In genomic region chr13:40330950-40331349, GRCh38 we compare ENCODE assay signal across 25 cellular contexts.
DNase-seq lines count a peak whose midpoint lies in the region; ATAC-seq, FAIRE-seq and TF ChIP-seq lines count a peak whose summit lies in the region.
"Had no signal": no experiment of that assay in that cellular context is flagged by ENCODE, and none has a peak within 500 bp of the region (broad histone marks: within the 10 kb centered on the region; RNA-seq: fewer than 3 reads in every experiment).

No MANE protein-coding gene starts in this region.

- no peak overlapping the region for H3K4me3 Mint-ChIP-seq in Calu3 (ENCODE audit: low read depth, unreplicated experiment)
- H3K4me3 Mint-ChIP-seq: CD14-positive monocyte; CD8-positive, alpha-beta memory T cell had no signal

- no peak overlapping the region for H3K27ac ChIP-seq in foreskin keratinocyte
- no peak overlapping the region for H3K27ac ChIP-seq in upper lobe of left lung
- H3K27ac ChIP-seq: HL-60, RWPE1 had no signal

- no peaks in the 10 kb centered on the region for H3K36me3 ChIP-seq in bronchial epithelial cell (ENCODE audit: control insufficient read depth, insufficient read depth, low read length)
- no peaks in the 10 kb centered on the region for H3K36me3 ChIP-seq in upper lobe of left lung
- H3K36me3 ChIP-seq: BE2C, MG63 had no signal

- peaks cover 37% of the 10 kb centered on the region for H3K4me1 Mint-ChIP-seq in Calu3 (ENCODE audit: low read depth, unreplicated experiment)
- H3K4me1 Mint-ChIP-seq: CD14-positive monocyte had no signal

- peaks cover 4% of the 10 kb centered on the region for H3K9me3 Mint-ChIP-seq in Calu3 (ENCODE audit: low read depth, unreplicated experiment)
- H3K9me3 Mint-ChIP-seq: CD8-positive, alpha-beta memory T cell had no signal

- peaks cover 11% of the 10 kb centered on the region for H3K36me3 Mint-ChIP-seq in Calu3 (ENCODE audit: insufficient read depth, unreplicated experiment)
- H3K36me3 Mint-ChIP-seq: CD14-positive monocyte had no signal

- WGBS in upper lobe of left lung, 2 donors, result 93 to 95% methylated on average over 9 of the region's 9 CpGs

- no peak for FAIRE-seq in bronchial epithelial cell (lab: Jason Lieb, UNC)
- FAIRE-seq: GM12891, GM19239, H54 had no signal

- H3K27me3 ChIP-seq in bronchial epithelial cell (ENCODE audit: control insufficient read depth, insufficient read depth, low read length) (no peaks in the 10 kb centered on the region), foreskin keratinocyte (no peaks in the 10 kb centered on the region), upper lobe of left lung (no peaks in the 10 kb centered on the region)
- H3K27me3 ChIP-seq: BE2C, MG63 had no signal

- no peaks in the 10 kb centered on the region for H3K9me3 ChIP-seq in upper lobe of left lung
- H3K9me3 ChIP-seq: BE2C, MG63 had no signal

- CTCF ChIA-PET in Calu3 (lab: Charles Lee), result no interaction called here

- DNase-seq in Calu3 (peak; percentile 63), HT-29 (ENCODE audit: low spot score) (peak; percentile 85), bronchial epithelial cell (ENCODE audit: low read depth) (peak; percentile 79), foreskin keratinocyte (peak; percentile 48 to 63), upper lobe of left lung (no peak)
- DNase-seq in stimulated activated CD4-positive, alpha-beta T cell treated with anti-CD3 and anti-CD28 coated beads, Interleukin-1b, Interleukin-23, amount 100 ng/mL, for 48 hours, result no peak
- DNase-seq in activated CD4-positive, alpha-beta T cell treated with anti-CD3 and anti-CD28 coated beads for 1 hour, result no peak
- DNase-seq: BE2C; CD8-positive, alpha-beta memory T cell; DMS79 treated with DMSO at 0.1 percent for 48 hours; Kasumi-1; MG63; NCI-H2029; NCI-H446; NCI-H524 treated with DMSO at 0.1 percent for 48 hours; NCI-H774; NK-92 treated with Interleukin-12 subunit alpha and Interleukin-12 subunit beta, amount 100 ng/mL, for 24 hours; SHP77 treated with DMSO at 0.1 percent for 48 hours had no signal

- TF ChIP-seq POLR2A in upper lobe of left lung (IDR thresholded peaks at IDR 0.05), result no peak

- H3K27me3 Mint-ChIP-seq in Calu3 (ENCODE audit: unreplicated experiment), result no peaks in the 10 kb centered on the region

- H3K4me3 ChIP-seq in bronchial epithelial cell (ENCODE audit: low read depth, low read length), result no peak overlapping the region
- H3K4me3 ChIP-seq in upper lobe of left lung, result no peak overlapping the region
- H3K4me3 ChIP-seq: MG63 had no signal

- peak overlapping the region; percentile 98 for H3K27ac Mint-ChIP-seq in Calu3 (ENCODE audit: unreplicated experiment)
- H3K27ac Mint-ChIP-seq: CD14-positive monocyte had no signal

- no TSS peak for BruUV-seq in Calu3 (replicated peaks; lab: Mats Ljungman, UMichigan)

- ATAC-seq in foreskin keratinocyte (peak; percentile 36), upper lobe of left lung (ENCODE audit: low FRiP score in 2 of 2) (no peak)
- ATAC-seq: Panc1 had no signal

- TF ChIP-seq EP300 in upper lobe of left lung (IDR thresholded peaks at IDR 0.05), result no peak

- peaks cover 10% of the 10 kb centered on the region for H3K4me1 ChIP-seq in foreskin keratinocyte
- H3K4me1 ChIP-seq in upper lobe of left lung, result no peaks in the 10 kb centered on the region
- H3K4me1 ChIP-seq: BE2C had no signal

- no peak for TF ChIP-seq CTCF in Calu3 (IDR thresholded peaks at IDR 0.05; ENCODE audit: unreplicated experiment)
- no peak for TF ChIP-seq CTCF in bronchial epithelial cell (IDR thresholded peaks at IDR 0.05; ENCODE audit: insufficient read depth, low read length, severe bottlenecking)
- no peak for TF ChIP-seq CTCF in foreskin keratinocyte (conservative IDR thresholded peaks at IDR 0.05)
- TF ChIP-seq CTCF in upper lobe of left lung (IDR thresholded peaks at IDR 0.05), result no peak

- intact Hi-C loops in Calu3 (cut with micrococcal nuclease; ENCODE audit: unreplicated experiment), result loop anchor here (5.0 to 10.0 kb wide), 2 partner anchors 264 to 386 kb away; no protein-coding TSS in a partner anchor

Comparison
In these comparisons a context has a peak if more than half of its experiments do, and no peak if none do; other contexts are left out.
1. DNase-seq: peak in Calu3 (single experiment), HT-29 (single experiment), bronchial epithelial cell (single experiment) and foreskin keratinocyte (2 of 2); none in stimulated activated CD4-positive, alpha-beta T cell treated with anti-CD3 and anti-CD28 coated beads, Interleukin-1b, Interleukin-23, amount 100 ng/mL, for 48 hours (single experiment), upper lobe of left lung (0 of 2) and activated CD4-positive, alpha-beta T cell treated with anti-CD3 and anti-CD28 coated beads for 1 hour (single experiment).